In the genomic region with DNA sequence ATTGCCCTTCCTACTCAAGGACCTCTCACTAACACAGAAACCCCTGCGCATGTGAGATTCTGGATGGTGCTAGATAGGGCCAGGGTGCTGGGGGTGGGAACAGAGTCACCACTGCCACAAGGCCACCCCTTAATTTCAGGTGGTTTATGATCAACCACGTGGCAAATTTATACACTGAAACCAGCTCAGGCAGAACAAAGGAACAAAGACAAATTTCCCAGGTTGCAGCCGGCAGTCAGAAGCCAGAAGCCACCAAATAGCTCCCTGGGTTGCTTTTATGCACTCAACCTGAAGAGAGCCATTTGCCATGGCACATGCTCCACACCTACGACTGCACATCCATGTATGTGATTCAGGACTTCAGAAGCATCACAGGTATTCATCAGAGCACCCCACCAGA, we compare ENCODE assay signal across 8 cellular contexts. TPM values are rescaled to one million over a fixed set of nuclear protein-coding genes. Genes with fewer than 3 reads are reported as not detected.
DNase-seq lines count a peak whose midpoint lies in the region; ATAC-seq and TF ChIP-seq lines count a peak whose summit lies in the region.

No MANE protein-coding gene starts in this region.

- no peaks in the 10 kb centered on the region for H3K36me3 ChIP-seq in thymus (ENCODE audit: control insufficient read depth, insufficient read depth)

- TF ChIP-seq CTCF in GM12875 (IDR thresholded peaks at IDR 0.05; ENCODE audit: borderline replicate concordance, insufficient read depth, low read depth, low read length) (no peak), chondrocyte (IDR thresholded peaks at IDR 0.05) (no peak)

- H3K27me3 ChIP-seq in thymus (ENCODE audit: control insufficient read depth, insufficient read depth) = no peaks in the 10 kb centered on the region

- H3K4me3 Mint-ChIP-seq in chondrocyte (ENCODE audit: unreplicated experiment) = no peak overlapping the region

- 74% methylated on average over 4 of the region's 4 CpGs for WGBS in thymus

- H3K9me3 ChIP-seq in thymus (ENCODE audit: control insufficient read depth) = no peaks in the 10 kb centered on the region

- no peak overlapping the region for H3K27ac ChIP-seq in thymus (ENCODE audit: low read depth)

- ATAC-seq in GM21576 (IDR thresholded peaks at IDR 0.05; ENCODE audit: unreplicated experiment) (peak; percentile 25), HG03439 (IDR thresholded peaks at IDR 0.05; ENCODE audit: unreplicated experiment) (no peak)

- peaks cover 66% of the 10 kb centered on the region for H3K4me1 Mint-ChIP-seq in chondrocyte (ENCODE audit: low read depth)

- H3K27me3 Mint-ChIP-seq in chondrocyte (ENCODE audit: low read depth) = no peaks in the 10 kb centered on the region

- peak; percentile 40 for DNase-seq in NCI-H345 treated with DMSO at 0.1 percent for 48 hours (lab: John Stamatoyannopoulos, UW; ENCODE audit: unreplicated experiment)
- no peak for DNase-seq in chondrocyte (ENCODE audit: low spot score)
- DNase-seq in SIG-M5 (lab: John Stamatoyannopoulos, UW) = no peak
- no peak for DNase-seq in dermis blood vessel endothelial cell

- peaks cover 53% of the 10 kb centered on the region for H3K4me1 ChIP-seq in thymus (ENCODE audit: control insufficient read depth, insufficient read depth, low read length)

- H3K27ac Mint-ChIP-seq in chondrocyte (ENCODE audit: unreplicated experiment) = peak overlapping the region; percentile 19

- H3K36me3 Mint-ChIP-seq in chondrocyte (ENCODE audit: low read depth) = no peaks in the 10 kb centered on the region

- H3K9me3 Mint-ChIP-seq in chondrocyte (ENCODE audit: low read depth) = no peaks in the 10 kb centered on the region

- H3K4me3 ChIP-seq in GM12875 (ENCODE audit: low read depth, low read length) (peak overlapping the region; percentile 99), thymus (ENCODE audit: low read length) (peak overlapping the region; percentile 96)

RNA-seq across cellular contexts. Expression of gene VOPP1, which starts 2.5 kb away (rescaled TPM):
- total RNA-seq in chondrocyte (69.2 to 78.5 TPM (median 71.6 TPM) in 3 replicates), dermis blood vessel endothelial cell (140 and 171 TPM in 2 replicates)
- 61.9 TPM for polyA plus RNA-seq in thymus
